9 cellular contexts compared by ENCODE assay signal in the genomic region with DNA sequence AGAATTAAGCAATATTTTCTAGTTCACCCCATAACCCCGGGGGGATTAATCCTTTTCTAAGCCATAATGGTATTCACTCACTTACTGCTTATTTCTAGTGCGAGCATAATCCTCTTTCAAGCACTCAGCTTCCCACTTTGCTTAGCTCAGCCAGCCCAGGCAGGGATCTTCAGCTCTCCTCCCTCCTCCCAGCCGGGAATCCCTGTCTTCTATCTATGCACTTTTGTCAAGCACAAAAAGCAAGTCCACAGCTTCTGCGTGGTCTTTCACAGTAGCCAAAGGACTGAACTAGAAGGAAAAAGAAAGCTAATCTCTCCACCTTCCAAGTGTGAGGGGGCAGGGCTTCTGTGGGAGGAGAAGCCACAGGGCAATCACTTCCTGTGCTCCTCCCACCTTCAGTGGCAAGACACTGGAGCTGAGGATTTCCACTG.
DNase-seq lines count a peak whose midpoint lies in the region; ATAC-seq lines count a peak whose summit lies in the region.
"Had no signal": no experiment of that assay in that cellular context is flagged by ENCODE, and none has a peak within 500 bp of the region (broad histone marks: within the 10 kb centered on the region; RNA-seq: fewer than 3 reads in every experiment).

No MANE protein-coding gene starts in this region.

- H3K27me3 Mint-ChIP-seq in CD8-positive, alpha-beta memory T cell = peaks cover 2 to 10% of the 10 kb centered on the region in 2 donors

- no peaks in the 10 kb centered on the region for H3K4me1 Mint-ChIP-seq in CD8-positive, alpha-beta memory T cell

- H3K4me3 ChIP-seq in BLaER1 = no peak overlapping the region
- no peak overlapping the region for H3K4me3 ChIP-seq in CD8-positive, alpha-beta memory T cell (ENCODE audit: low read length)

- H3K9ac ChIP-seq in BLaER1 = no peak overlapping the region

- H4K20me1 ChIP-seq in BLaER1 = no peaks in the 10 kb centered on the region

- H3K4me3 Mint-ChIP-seq in CD8-positive, alpha-beta memory T cell = no peak overlapping the region

- no peaks in the 10 kb centered on the region for H3K36me3 ChIP-seq in BLaER1
- H3K36me3 ChIP-seq in CD8-positive, alpha-beta memory T cell (ENCODE audit: insufficient read depth, low read length) = no peaks in the 10 kb centered on the region

- CTCF ChIA-PET in CD8-positive, alpha-beta memory T cell (lab: Charles Lee) = no interaction called here

- no peaks in the 10 kb centered on the region for H3K36me3 Mint-ChIP-seq in CD8-positive, alpha-beta memory T cell

- H3K4me2 ChIP-seq in BLaER1 = peak overlapping the region; percentile 11; the same call in 1 of the 2 replicates

- POLR2A ChIA-PET in CD8-positive, alpha-beta memory T cell (lab: Charles Lee) = no interaction called here

- H3K27ac Mint-ChIP-seq in CD8-positive, alpha-beta memory T cell = no peak overlapping the region

- H3K27me3 ChIP-seq in BLaER1 = no peaks in the 10 kb centered on the region
- H3K27me3 ChIP-seq in CD8-positive, alpha-beta memory T cell (ENCODE audit: insufficient read depth, low read length, poor library complexity, severe bottlenecking) = no peaks in the 10 kb centered on the region

- intact Hi-C loops in head of caudate nucleus (cut with DNase I) = no loop called here

- peaks cover 9% of the 10 kb centered on the region for H3K4me1 ChIP-seq in BLaER1
- H3K4me1 ChIP-seq in CD8-positive, alpha-beta memory T cell (ENCODE audit: insufficient read depth, low read length) = no peaks in the 10 kb centered on the region

- DNase-seq in NCI-H2227 treated with DMSO at 0.1 percent for 48 hours (lab: John Stamatoyannopoulos, UW) (peak; percentile 39), head of caudate nucleus (peak; percentile 5 to 89 (median 60)), NCI-H2029 treated with DMSO at 0.1 percent for 48 hours (lab: John Stamatoyannopoulos, UW) (no peak), HuH-7 (ENCODE audit: low spot score) (no peak)
- no peak for DNase-seq in stimulated activated CD4-positive, alpha-beta T cell treated with anti-CD3 and anti-CD28 coated beads, Interleukin-4, amount 100 ng/mL, for 1 hour
- DNase-seq in CD8-positive, alpha-beta memory T cell = no peak
- DNase-seq: NCI-H774 had no signal

- H3K9me3 ChIP-seq in BLaER1 = no peaks in the 10 kb centered on the region
- no peaks in the 10 kb centered on the region for H3K9me3 ChIP-seq in CD8-positive, alpha-beta memory T cell (ENCODE audit: low read length)

- H3K27ac ChIP-seq in BLaER1 = 0 out of 2 replicates have a peak overlapping the region, but pooled peaks have one; percentile 10
- H3K27ac ChIP-seq in CD8-positive, alpha-beta memory T cell (ENCODE audit: low read depth, low read length) = no peak overlapping the region

- ATAC-seq in GM21447 (IDR thresholded peaks at IDR 0.05; ENCODE audit: unreplicated experiment) = peak; percentile 43

- H3K9me3 Mint-ChIP-seq in CD8-positive, alpha-beta memory T cell = no peaks in the 10 kb centered on the region

Comparison
In these comparisons a context has a peak if more than half of its experiments do, and no peak if none do; other contexts are left out.
1. DNase-seq: peak in NCI-H2227 treated with DMSO at 0.1 percent for 48 hours (single experiment) and head of caudate nucleus (42 of 42); none in NCI-H2029 treated with DMSO at 0.1 percent for 48 hours (single experiment), stimulated activated CD4-positive, alpha-beta T cell treated with anti-CD3 and anti-CD28 coated beads, Interleukin-4, amount 100 ng/mL, for 1 hour (single experiment), HuH-7 (single experiment) and CD8-positive, alpha-beta memory T cell (0 of 5).